Comparison of ENCODE assay signal across 8 cellular contexts in genomic region chrX:123976671-123977316, GRCh38. TPM values are rescaled to one million over a fixed set of nuclear protein-coding genes. Genes with fewer than 3 reads are reported as not detected.
A peak's percentile ranks its signal among the peaks of the same experiment; 100 is the strongest.
DNase-seq lines count a peak whose midpoint lies in the region; ATAC-seq and TF ChIP-seq lines count a peak whose summit lies in the region.

No MANE protein-coding gene starts in this region.

- H3K9me3 ChIP-seq in body of pancreas (no peaks in the 10 kb centered on the region), mucosa of descending colon (no peaks in the 10 kb centered on the region), uterus (no peaks in the 10 kb centered on the region), prostate gland (no peaks in the 10 kb centered on the region)

- H3K27me3 ChIP-seq in body of pancreas (no peaks in the 10 kb centered on the region), uterus (no peaks in the 10 kb centered on the region), prostate gland (replicated peaks; ENCODE audit: insufficient read depth) (no peaks in the 10 kb centered on the region)

- DNase-seq in DMS53 (lab: John Stamatoyannopoulos, UW): peak; percentile 60
- DNase-seq in MV-4-11 (lab: John Stamatoyannopoulos, UW): peak; percentile 69
- DNase-seq in body of pancreas: peak in 1 of 4 donors; percentile 8
- no peak for DNase-seq in mucosa of descending colon
- no peak for DNase-seq in SHP77 treated with DMSO at 0.1 percent for 48 hours (lab: John Stamatoyannopoulos, UW)
- DNase-seq in uterus: no peak
- DNase-seq in prostate gland (ENCODE audit: low spot score): no peak

- 26 to 36% methylated on average over 1 of the region's 1 CpG for WGBS in body of pancreas, 2 donors
- WGBS in prostate gland: 60% methylated on average over 1 of the region's 1 CpG

- no peak overlapping the region for H3K4me3 ChIP-seq in body of pancreas
- no peak overlapping the region for H3K4me3 ChIP-seq in mucosa of descending colon
- H3K4me3 ChIP-seq in uterus: no peak overlapping the region
- no peak overlapping the region for H3K4me3 ChIP-seq in prostate gland

- H3K4me1 ChIP-seq in body of pancreas: peaks cover 49% of the 10 kb centered on the region
- H3K4me1 ChIP-seq in mucosa of descending colon (ENCODE audit: low read depth): peaks cover 4% of the 10 kb centered on the region
- H3K4me1 ChIP-seq in uterus: no peaks in the 10 kb centered on the region
- no peaks in the 10 kb centered on the region for H3K4me1 ChIP-seq in prostate gland (replicated peaks)

- intact Hi-C loops in body of pancreas (cut with DNase I) (no loop called here), mucosa of descending colon (cut with DNase I, micrococcal nuclease) (no loop called here), uterus (cut with DNase I; ENCODE audit: low total_unique reads) (no loop called here), prostate gland (cut with DNase I) (no loop called here)

- TF ChIP-seq CTCF in body of pancreas (IDR thresholded peaks at IDR 0.05) (peak in 5 of 7 experiments; percentile 7 to 70 (median 53)), mucosa of descending colon (IDR thresholded peaks at IDR 0.05) (no peak), uterus (IDR thresholded peaks at IDR 0.05) (peak in 2 of 4 experiments; percentile 5 to 6), prostate gland (IDR thresholded peaks at IDR 0.05) (peak in 2 of 4 experiments; percentile 25 to 30)

- no peak for TF ChIP-seq POLR2A in body of pancreas (IDR thresholded peaks at IDR 0.05)
- no peak for TF ChIP-seq POLR2A in uterus (IDR thresholded peaks at IDR 0.05)
- no peak for TF ChIP-seq POLR2A in prostate gland (IDR thresholded peaks at IDR 0.05)

- peak; percentile 65 for ATAC-seq in body of pancreas
- ATAC-seq in mucosa of descending colon: peak; percentile 45
- ATAC-seq in GM21526 (IDR thresholded peaks at IDR 0.05; ENCODE audit: low FRiP score, unreplicated experiment): no peak

- no peak overlapping the region for H3K27ac ChIP-seq in body of pancreas
- no peak overlapping the region for H3K27ac ChIP-seq in uterus
- no peak overlapping the region for H3K27ac ChIP-seq in prostate gland

- no peaks in the 10 kb centered on the region for H3K36me3 ChIP-seq in body of pancreas (replicated peaks in 1 of 2; ENCODE audit: insufficient read depth in 1 of 2, low read depth in 2 of 2)
- no peaks in the 10 kb centered on the region for H3K36me3 ChIP-seq in mucosa of descending colon (ENCODE audit: low read depth)
- H3K36me3 ChIP-seq in uterus: no peaks in the 10 kb centered on the region
- H3K36me3 ChIP-seq in prostate gland: no peaks in the 10 kb centered on the region

RNA-seq across cellular contexts. Expression of gene STAG2, which starts 15.3 kb away (rescaled TPM):
- 10 to 100 TPM; 26.4 to 39.2 TPM for total RNA-seq in body of pancreas
- total RNA-seq in mucosa of descending colon: 10 to 100 TPM; 60.2 to 91.1 (median 69.5) TPM
- 100 to 1,000 TPM in 2 of 4 donors, 10 to 100 TPM in 2; 32.5 to 170 (median 83.4) TPM for total RNA-seq in uterus
- total RNA-seq in prostate gland: 10 to 100 TPM; 32.6 to 51.2 TPM

Comparison
In these comparisons a context has a peak if more than half of its experiments do, and no peak if none do; other contexts are left out.
1. DNase-seq: peak in DMS53 (single experiment) and MV-4-11 (single experiment); none in mucosa of descending colon (0 of 3), SHP77 treated with DMSO at 0.1 percent for 48 hours (single experiment), uterus (0 of 2) and prostate gland (single experiment).